9 cellular contexts compared by ENCODE assay signal in the genomic region with DNA sequence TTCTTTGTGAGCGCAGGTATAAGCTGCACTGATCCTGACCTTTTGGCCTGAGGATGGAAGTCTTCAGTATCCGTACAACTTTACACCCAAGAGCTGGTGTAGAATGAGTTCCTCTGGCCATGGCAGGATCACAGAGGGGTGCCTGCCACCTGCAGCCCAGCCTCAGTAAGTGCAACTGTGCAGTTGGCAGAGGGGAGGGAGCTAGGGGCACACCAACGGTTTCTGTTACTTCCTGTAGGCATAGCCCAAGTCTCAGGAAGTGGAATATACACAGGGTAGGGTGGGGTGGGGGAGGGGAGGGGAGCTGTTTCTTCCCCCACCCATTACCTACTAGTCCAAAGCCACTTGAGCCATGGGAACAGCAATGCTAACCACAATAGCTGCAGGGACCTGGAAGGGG.
DNase-seq lines count a peak whose midpoint lies in the region; ATAC-seq, FAIRE-seq and TF ChIP-seq lines count a peak whose summit lies in the region.
"Had no signal": no experiment of that assay in that cellular context is flagged by ENCODE, and none has a peak within 500 bp of the region (broad histone marks: within the 10 kb centered on the region; RNA-seq: fewer than 3 reads in every experiment).

No MANE protein-coding gene starts in this region.

- no peak overlapping the region for H3K4me3 Mint-ChIP-seq in activated CD4-positive, alpha-beta T cell treated with anti-CD3 and anti-CD28 coated beads for 36 hours
- H3K4me3 Mint-ChIP-seq: effector memory CD8-positive, alpha-beta T cell had no signal

- FAIRE-seq in A549 (lab: Jason Lieb, UNC): no peak

- peak in 1 of 2 experiments; percentile 42; a peak in 2 of 5 replicates for TF ChIP-seq RAD21 in A549 (conservative IDR thresholded peaks at IDR 0.05 in 1 of 2, IDR thresholded peaks at IDR 0.05 in 1 of 2)

- peaks cover 3% of the 10 kb centered on the region for H3K9me3 Mint-ChIP-seq in activated CD4-positive, alpha-beta T cell treated with anti-CD3 and anti-CD28 coated beads for 36 hours (ENCODE audit: low read depth)

- intact Hi-C loops in activated CD4-positive, alpha-beta T cell treated with anti-CD3 and anti-CD28 coated beads for 36 hours (cut with DNase I, micrococcal nuclease): loop anchor here (1.0 kb wide), 2 partner anchors 83 to 197 kb away; no protein-coding TSS in a partner anchor

- WGBS in A549 (ENCODE audit: missing lambda C conversion rate): 30% methylated on average over 2 of the region's 3 CpGs

- H3K9me3 ChIP-seq in A549 (no peaks in the 10 kb centered on the region), osteoblast (ENCODE audit: low read depth, low read length) (no peaks in the 10 kb centered on the region)

- POLR2A ChIA-PET in A549 (lab: Yijun Ruan, JAX): no interaction called here
- POLR2A ChIA-PET in activated CD4-positive, alpha-beta T cell treated with anti-CD3 and anti-CD28 coated beads for 36 hours (lab: Charles Lee): no interaction called here

- no peaks in the 10 kb centered on the region for H3K27me3 Mint-ChIP-seq in activated CD4-positive, alpha-beta T cell treated with anti-CD3 and anti-CD28 coated beads for 36 hours
- H3K27me3 Mint-ChIP-seq: effector memory CD8-positive, alpha-beta T cell had no signal

- DNase-seq in A549 (ENCODE audit: low read depth in 1 of 2, low spot score in 1 of 2) (peak; percentile 8 to 38), GM12865 (ENCODE audit: low read depth) (peak; percentile 70), LHCN-M2 (ENCODE audit: low read depth) (peak; percentile 58), fibroblast of gingiva (ENCODE audit: low read depth) (peak; percentile 21), osteoblast (ENCODE audit: insufficient read length, low spot score, missing footprints) (peak; percentile 68)
- DNase-seq in activated CD4-positive, alpha-beta T cell treated with anti-CD3 and anti-CD28 coated beads for 36 hours: peak; percentile 73

- H3K27ac ChIP-seq in A549 (no peak overlapping the region), osteoblast (ENCODE audit: low read depth, low read length) (no peak overlapping the region)

- no peaks in the 10 kb centered on the region for H3K36me3 Mint-ChIP-seq in activated CD4-positive, alpha-beta T cell treated with anti-CD3 and anti-CD28 coated beads for 36 hours (ENCODE audit: low read depth)

- H3K27ac Mint-ChIP-seq in activated CD4-positive, alpha-beta T cell treated with anti-CD3 and anti-CD28 coated beads for 36 hours: no peak overlapping the region
- H3K27ac Mint-ChIP-seq: effector memory CD8-positive, alpha-beta T cell had no signal

- no peaks in the 10 kb centered on the region for H3K27me3 ChIP-seq in osteoblast (ENCODE audit: insufficient read depth, low read length)

- TF ChIP-seq EP300 in A549 (IDR thresholded peaks at IDR 0.05): no peak

- H3K36me3 ChIP-seq in osteoblast (ENCODE audit: insufficient read depth, low read length): no peaks in the 10 kb centered on the region

- H2AFZ ChIP-seq in osteoblast (ENCODE audit: low read length): no peak overlapping the region

- H3K4me2 ChIP-seq in A549 (no peak overlapping the region), osteoblast (ENCODE audit: insufficient read depth, low read length) (no peak overlapping the region)

- CTCF ChIA-PET in A549 (lab: Yijun Ruan, JAX): interaction anchor here (1.1 to 2.0 kb wide), 2 partner anchors 196 to 200 kb away, joined by 3 to 4 read pairs; no protein-coding TSS in a partner anchor
- CTCF ChIA-PET in activated CD4-positive, alpha-beta T cell treated with anti-CD3 and anti-CD28 coated beads for 36 hours (lab: Charles Lee): interaction anchor here (0.8 to 1.5 kb wide), 5 partner anchors 10 to 818 kb away, joined by 4 to 8 read pairs (median 5); no protein-coding TSS in a partner anchor

- TF ChIP-seq POLR2A in A549 (IDR thresholded peaks at IDR 0.05; ENCODE audit: low read length): no peak

- H4K20me1 ChIP-seq in osteoblast (ENCODE audit: insufficient read depth, low read length): no peaks in the 10 kb centered on the region

- no peak for TF ChIP-seq CTCF in A549 (IDR thresholded peaks at IDR 0.05)
- TF ChIP-seq CTCF in GM12865 (IDR thresholded peaks at IDR 0.05; ENCODE audit: insufficient read depth, low read depth, low read length, missing control alignments): peak; percentile 50
- TF ChIP-seq CTCF in osteoblast (IDR thresholded peaks at IDR 0.05; ENCODE audit: extremely low read depth, low read depth, low read length): peak; percentile 51

- H3K4me1 Mint-ChIP-seq in activated CD4-positive, alpha-beta T cell treated with anti-CD3 and anti-CD28 coated beads for 36 hours: peaks cover 26% of the 10 kb centered on the region

- H3K79me2 ChIP-seq in osteoblast (ENCODE audit: insufficient read depth, low read length): no peaks in the 10 kb centered on the region

- no peak overlapping the region for H3K4me3 ChIP-seq in A549
- no peak overlapping the region for H3K4me3 ChIP-seq in GM12865 (ENCODE audit: low read depth, low read length)
- no peak overlapping the region for H3K4me3 ChIP-seq in osteoblast (ENCODE audit: insufficient read depth, low read length)

- H3K4me1 ChIP-seq in A549 (no peaks in the 10 kb centered on the region), osteoblast (ENCODE audit: insufficient read depth, low read length) (no peaks in the 10 kb centered on the region)

- ATAC-seq in A549 (peak; percentile 88 to 93), HG03342 (IDR thresholded peaks at IDR 0.05; ENCODE audit: unreplicated experiment) (no peak), HG03469 (IDR thresholded peaks at IDR 0.05; ENCODE audit: unreplicated experiment) (no peak)
- ATAC-seq in activated CD4-positive, alpha-beta T cell treated with anti-CD3 and anti-CD28 coated beads for 36 hours: peak; percentile 99
- ATAC-seq: effector memory CD8-positive, alpha-beta T cell had no signal

TF ChIP-seq in A549, 52 proteins besides CTCF, POLR2A, EP300 and RAD21:
- TF ChIP-seq MAZ (IDR thresholded peaks at IDR 0.05; ENCODE audit: borderline replicate concordance, low read depth, low read length) (no peak), HOXA7 (CRISPR knock-in tag; IDR thresholded peaks at IDR 0.05) (no peak), ESRRA (IDR thresholded peaks at IDR 0.05; ENCODE audit: borderline replicate concordance, low read length) (no peak), RCOR1 (IDR thresholded peaks at IDR 0.05; ENCODE audit: low read depth, low read length) (no peak), MYC (IDR thresholded peaks at IDR 0.05; ENCODE audit: borderline replicate concordance, low read length) (no peak), KDM1A (IDR thresholded peaks at IDR 0.05; ENCODE audit: low read depth) (no peak)
- TF ChIP-seq, protein P1, sequence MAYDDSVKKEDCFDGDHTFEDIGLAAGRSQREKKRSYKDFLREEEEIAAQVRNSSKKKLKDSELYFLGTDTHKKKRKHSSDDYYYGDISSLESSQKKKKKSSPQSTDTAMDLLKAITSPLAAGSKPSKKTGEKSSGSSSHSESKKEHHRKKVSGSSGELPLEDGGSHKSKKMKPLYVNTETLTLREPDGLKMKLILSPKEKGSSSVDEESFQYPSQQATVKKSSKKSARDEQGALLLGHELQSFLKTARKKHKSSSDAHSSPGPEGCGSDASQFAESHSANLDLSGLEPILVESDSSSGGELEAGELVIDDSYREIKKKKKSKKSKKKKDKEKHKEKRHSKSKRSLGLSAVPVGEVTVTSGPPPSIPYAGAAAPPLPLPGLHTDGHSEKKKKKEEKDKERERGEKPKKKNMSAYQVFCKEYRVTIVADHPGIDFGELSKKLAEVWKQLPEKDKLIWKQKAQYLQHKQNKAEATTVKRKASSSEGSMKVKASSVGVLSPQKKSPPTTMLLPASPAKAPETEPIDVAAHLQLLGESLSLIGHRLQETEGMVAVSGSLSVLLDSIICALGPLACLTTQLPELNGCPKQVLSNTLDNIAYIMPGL (CRISPR knock-in tag; IDR thresholded peaks at IDR 0.05; ENCODE audit: borderline replicate concordance): no peak

Comparison
In these comparisons a context has a peak if more than half of its experiments do, and no peak if none do; other contexts are left out.
1. ATAC-seq: peak in A549 (2 of 2) and activated CD4-positive, alpha-beta T cell treated with anti-CD3 and anti-CD28 coated beads for 36 hours (single experiment); none in HG03342 (single experiment) and HG03469 (single experiment).
2. DNase-seq: peak in every context shown above with its lines; median percentile 73 in activated CD4-positive, alpha-beta T cell treated with anti-CD3 and anti-CD28 coated beads for 36 hours; 70 in GM12865; 68 in osteoblast; 58 in LHCN-M2; 23 in A549; 21 in fibroblast of gingiva.